In the genomic region with DNA sequence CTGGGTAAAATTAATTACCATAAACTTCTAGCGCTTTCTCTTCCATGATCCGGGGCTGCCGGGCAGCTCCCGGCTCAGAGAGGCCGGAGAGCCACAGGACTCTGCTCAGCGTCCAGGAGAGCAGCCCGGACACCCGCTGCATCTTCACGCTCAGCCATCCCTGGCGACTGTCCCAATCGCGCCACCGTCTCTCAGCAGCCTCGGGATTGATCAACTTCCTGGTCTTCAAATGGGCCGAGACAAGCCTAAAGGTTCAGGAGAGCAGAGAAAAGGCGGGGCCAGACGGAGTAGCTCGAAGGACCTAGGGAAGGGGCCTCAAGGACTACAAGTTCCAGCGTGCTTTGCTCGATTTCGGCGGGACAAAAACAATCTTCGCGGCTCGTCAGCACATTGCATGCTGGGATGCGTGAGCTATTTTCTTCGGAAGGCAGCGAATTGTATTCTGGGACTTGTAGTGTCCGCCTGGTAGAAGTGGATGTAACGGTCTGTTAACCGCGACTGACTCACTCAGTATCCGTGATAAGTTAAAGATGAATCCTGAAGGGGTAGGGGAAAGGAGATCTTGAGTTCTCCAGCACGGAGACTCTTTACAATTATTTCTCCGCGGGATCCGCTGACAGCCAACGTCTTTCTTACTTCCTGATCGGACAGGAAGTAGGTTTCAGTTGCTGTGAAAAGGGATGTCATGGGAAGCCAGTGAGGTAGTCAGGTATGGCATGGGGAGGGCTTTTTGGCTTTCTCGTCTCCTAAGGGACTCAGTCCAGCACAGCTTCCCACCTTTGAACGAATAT, we compare ENCODE assay signal across 1 cellular context.
TF ChIP-seq lines count a peak whose summit lies in the region.

Gene CIAO2A (minus strand): TSS at position 212 of the 791 bp plus-strand sequence. CDS start 70 bp downstream, at position 142.

TF ChIP-seq in H1, 55 proteins besides CTCF, POLR2A, EP300 and RAD21 (continued from another document):
- TF ChIP-seq TBP (IDR thresholded peaks at IDR 0.05; ENCODE audit: low read depth, low read length) (peak; percentile 68), E2F6 (IDR thresholded peaks at IDR 0.05) (0 out of 2 replicates have a peak, but pooled peaks have one; percentile 53), ASH2L (IDR thresholded peaks at IDR 0.05; ENCODE audit: low read length) (peak; percentile 49), RFX5 (IDR thresholded peaks at IDR 0.05; ENCODE audit: borderline replicate concordance, low read depth, low read length) (no peak), NANOG (IDR thresholded peaks at IDR 0.05; ENCODE audit: insufficient read depth, low read depth, low read length, poor library complexity, severe bottlenecking) (no peak), SP4 (IDR thresholded peaks at IDR 0.05; ENCODE audit: low read length) (no peak; the same call in 1 of the 2 replicates), CREB1 (IDR thresholded peaks at IDR 0.05) (peak; percentile 81), TAF1 (IDR thresholded peaks at IDR 0.05; ENCODE audit: low read depth, low read length) (peak; percentile 83), PHF8 (conservative IDR thresholded peaks at IDR 0.05; ENCODE audit: low read depth, low read length) (peak; percentile 73), RBBP5 (IDR thresholded peaks at IDR 0.05; ENCODE audit: borderline replicate concordance, low read depth, low read length) (0 out of 2 replicates have a peak, but pooled peaks have one; percentile 5), SAP30 (IDR thresholded peaks at IDR 0.05; ENCODE audit: insufficient read depth, insufficient replicate concordance, low read length) (peak; percentile 42), TEAD4 (IDR thresholded peaks at IDR 0.05; ENCODE audit: low read depth, low read length) (no peak), SIX5 (IDR thresholded peaks at IDR 0.05; ENCODE audit: low read depth, low read length) (peak; percentile 95), RXRA (IDR thresholded peaks at IDR 0.05; ENCODE audit: insufficient read depth, low read depth, low read length) (no peak), POLR2AphosphoS5 (IDR thresholded peaks at IDR 0.05; ENCODE audit: low read depth, low read length) (peak; percentile 60; the same call in 1 of the 2 replicates), KDM1A (IDR thresholded peaks at IDR 0.05; ENCODE audit: borderline replicate concordance, low read length) (no peak), HDAC2 (IDR thresholded peaks at IDR 0.05; ENCODE audit: borderline replicate concordance in 1 of 2, low read depth in 2 of 2, low read length in 2 of 2) (0 out of 4 replicates have a peak, but pooled peaks of 1 of the 2 experiments have one; percentile 33), BCL11A (IDR thresholded peaks at IDR 0.05; ENCODE audit: low read depth in 2 of 2, low read length in 2 of 2) (no peak), EGR1 (IDR thresholded peaks at IDR 0.05; ENCODE audit: borderline replicate concordance, low read depth, low read length) (no peak), SP1 (IDR thresholded peaks at IDR 0.05; ENCODE audit: low read depth, low read length) (no peak)
TF ChIP-seq in H1: peak in this region for 14.
